10 cellular contexts compared by ENCODE assay signal in the genomic region with DNA sequence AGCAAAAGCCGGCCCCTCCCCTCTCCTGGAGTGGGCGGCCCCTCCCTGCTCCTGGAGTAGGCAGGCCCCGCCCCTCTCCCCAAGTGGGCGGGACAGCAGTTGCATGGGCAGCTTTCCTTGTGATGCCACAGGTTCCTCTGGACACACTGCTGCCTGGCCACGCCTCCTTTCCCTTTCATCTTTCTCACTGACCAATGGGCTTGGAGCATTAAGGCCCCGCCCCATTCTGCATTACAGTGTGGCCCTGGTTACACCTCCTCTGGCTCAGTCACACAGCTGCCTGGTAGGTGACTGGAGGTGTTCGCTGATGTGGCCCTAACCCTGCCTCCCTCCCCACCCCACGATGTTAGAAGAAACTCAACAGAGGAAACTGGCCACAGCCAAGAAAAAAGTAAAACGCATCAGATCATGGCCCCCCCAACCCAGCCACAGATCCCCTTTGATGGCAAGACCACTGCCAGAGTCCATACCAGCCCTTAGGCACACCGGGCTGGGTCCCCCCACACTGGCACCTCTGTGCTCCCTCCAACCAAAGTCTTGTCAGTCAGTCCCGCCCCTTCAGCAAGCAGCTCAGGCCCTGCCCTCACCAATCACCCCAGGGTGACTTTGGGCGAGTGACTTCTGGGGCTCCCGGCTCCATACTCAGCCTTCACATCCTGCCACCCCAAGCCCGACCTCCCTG.
A peak's percentile ranks its signal among the peaks of the same experiment; 100 is the strongest.
DNase-seq lines count a peak whose midpoint lies in the region; ATAC-seq, FAIRE-seq and TF ChIP-seq lines count a peak whose summit lies in the region.
"Had no signal": no experiment of that assay in that cellular context is flagged by ENCODE, and none has a peak within 500 bp of the region (broad histone marks: within the 10 kb centered on the region; RNA-seq: fewer than 3 reads in every experiment).

No MANE protein-coding gene starts in this region.

- TF ChIP-seq POLR2A in breast epithelium (IDR thresholded peaks at IDR 0.05) (no peak), adrenal gland (IDR thresholded peaks at IDR 0.05) (no peak), gastrocnemius medialis (IDR thresholded peaks at IDR 0.05) (no peak)

- in situ Hi-C loops in gastrocnemius medialis (cut with MboI; ENCODE audit: low sequenced_read_pairs in 4 of 4), result loop anchor here in 1 of 4 donors (25.0 kb wide), 1 partner anchor 790 kb away; no protein-coding TSS in a partner anchor

- intact Hi-C loops in MCF 10A (cut with micrococcal nuclease) (no loop called here), breast epithelium (cut with DNase I; ENCODE audit: low total_unique reads) (no loop called here), adrenal gland (cut with DNase I) (no loop called here), sciatic nerve (cut with DNase I) (no loop called here), gastrocnemius medialis (cut with DNase I; ENCODE audit: low total_unique reads) (no loop called here)

- H3K4me3 ChIP-seq in breast epithelium (no peak overlapping the region), adrenal gland (no peak overlapping the region), small intestine (ENCODE audit: low read depth in 1 of 2, low read length in 2 of 2) (no peak overlapping the region), gastrocnemius medialis (no peak overlapping the region)
- H3K4me3 ChIP-seq: left lung had no signal

- ATAC-seq in sciatic nerve (no peak), gastrocnemius medialis (no peak), HG02852 (IDR thresholded peaks at IDR 0.05; ENCODE audit: unreplicated experiment) (no peak)
- ATAC-seq: left lung had no signal

- no peaks in the 10 kb centered on the region for H3K9me3 Mint-ChIP-seq in MCF 10A (ENCODE audit: unreplicated experiment)

- peaks cover 10% of the 10 kb centered on the region for H3K4me1 Mint-ChIP-seq in MCF 10A (ENCODE audit: insufficient read depth, unreplicated experiment)

- DNase-seq in MCF 10A (ENCODE audit: unreplicated experiment) (peak; percentile 71), breast epithelium (ENCODE audit: low spot score in 2 of 2) (no peak), NAMALWA (ENCODE audit: low spot score) (peak; percentile 95), adrenal gland (peak in 6 of 7 donors; percentile 23 to 71 (median 66)), small intestine (peak; percentile 32), sciatic nerve (ENCODE audit: low spot score) (no peak), gastrocnemius medialis (no peak)

- CTCF ChIA-PET in MCF 10A (lab: Yijun Ruan, JAX), result interaction anchor here (1.0 to 1.2 kb wide), 2 partner anchors 14 to 24 kb away, joined by 3 to 5 read pairs; no protein-coding TSS in a partner anchor

- no peaks in the 10 kb centered on the region for H3K4me1 ChIP-seq in breast epithelium
- H3K4me1 ChIP-seq in adrenal gland (replicated peaks in 1 of 2), result no peaks in the 10 kb centered on the region
- no peaks in the 10 kb centered on the region for H3K4me1 ChIP-seq in small intestine (ENCODE audit: control insufficient read depth in 2 of 2, insufficient read depth in 1 of 2, low read depth in 1 of 2, low read length in 1 of 2)
- no peaks in the 10 kb centered on the region for H3K4me1 ChIP-seq in gastrocnemius medialis
- H3K4me1 ChIP-seq: left lung had no signal

- no peak for FAIRE-seq in small intestine (lab: Jason Lieb, UNC)
- FAIRE-seq: D721Med had no signal

- no peaks in the 10 kb centered on the region for H3K27me3 Mint-ChIP-seq in MCF 10A (ENCODE audit: insufficient read depth, unreplicated experiment)

- H3K27ac Mint-ChIP-seq in MCF 10A (ENCODE audit: low read depth, unreplicated experiment), result no peak overlapping the region

- WGBS in adrenal gland, 4 donors, result 82 to 89% (median 86%) methylated on average over 11 to 14 of the region's 14 CpGs
- WGBS in small intestine, 3 donors, result 65 to 82% (median 71%) methylated on average over 13 to 14 of the region's 14 CpGs

- H3K36me3 Mint-ChIP-seq in MCF 10A (ENCODE audit: insufficient read depth, unreplicated experiment), result no peaks in the 10 kb centered on the region

- no peak for TF ChIP-seq CTCF in MCF 10A (IDR thresholded peaks at IDR 0.05; ENCODE audit: unreplicated experiment)
- no peak for TF ChIP-seq CTCF in breast epithelium (IDR thresholded peaks at IDR 0.05)
- no peak for TF ChIP-seq CTCF in adrenal gland (IDR thresholded peaks at IDR 0.05)
- TF ChIP-seq CTCF in gastrocnemius medialis (IDR thresholded peaks at IDR 0.05 in 4 of 5, conservative IDR thresholded peaks at IDR 0.05 in 1 of 5), result no peak

- no peak overlapping the region for H3K27ac ChIP-seq in breast epithelium
- no peak overlapping the region for H3K27ac ChIP-seq in adrenal gland
- no peak overlapping the region for H3K27ac ChIP-seq in small intestine (ENCODE audit: low read depth in 1 of 2, low read length in 1 of 2)
- H3K27ac ChIP-seq in gastrocnemius medialis, result no peak overlapping the region
- H3K27ac ChIP-seq: left lung had no signal

- POLR2A ChIA-PET in MCF 10A (lab: Yijun Ruan, JAX), result interaction anchor here (1.1 kb wide), 1 partner anchor 18 kb away, joined by 3 read pairs; no protein-coding TSS in a partner anchor

- no TSS peak for BruUV-seq in MCF 10A (replicated peaks; lab: Mats Ljungman, UMichigan)

- H3K36me3 ChIP-seq in breast epithelium (no peaks in the 10 kb centered on the region), adrenal gland (replicated peaks in 1 of 2) (no peaks in the 10 kb centered on the region), small intestine (ENCODE audit: control insufficient read depth in 2 of 2, insufficient read depth in 2 of 2, low read length in 2 of 2) (no peaks in the 10 kb centered on the region), gastrocnemius medialis (no peaks in the 10 kb centered on the region)
- H3K36me3 ChIP-seq: left lung had no signal

- no peaks in the 10 kb centered on the region for H3K27me3 ChIP-seq in breast epithelium
- H3K27me3 ChIP-seq in adrenal gland, result no peaks in the 10 kb centered on the region
- H3K27me3 ChIP-seq in small intestine (ENCODE audit: control insufficient read depth in 2 of 2, insufficient read depth in 2 of 2, low read length in 2 of 2), result no peaks in the 10 kb centered on the region
- H3K27me3 ChIP-seq in gastrocnemius medialis, result no peaks in the 10 kb centered on the region
- H3K27me3 ChIP-seq: left lung had no signal

- H3K4me3 Mint-ChIP-seq in MCF 10A (ENCODE audit: unreplicated experiment), result no peak overlapping the region

- no peaks in the 10 kb centered on the region for H3K9me3 ChIP-seq in breast epithelium
- no peaks in the 10 kb centered on the region for H3K9me3 ChIP-seq in adrenal gland (replicated peaks in 1 of 3)
- no peaks in the 10 kb centered on the region for H3K9me3 ChIP-seq in small intestine (ENCODE audit: control insufficient read depth, low read depth)
- H3K9me3 ChIP-seq in gastrocnemius medialis, result no peaks in the 10 kb centered on the region
- H3K9me3 ChIP-seq: left lung had no signal

Comparison
In these comparisons a context has a peak if more than half of its experiments do, and no peak if none do; other contexts are left out.
1. DNase-seq: peak in MCF 10A (single experiment), NAMALWA (single experiment), adrenal gland (6 of 7) and small intestine (single experiment); none in breast epithelium (0 of 2), sciatic nerve (single experiment) and gastrocnemius medialis (0 of 2).